9 cellular contexts compared by ENCODE assay signal in the genomic region with DNA sequence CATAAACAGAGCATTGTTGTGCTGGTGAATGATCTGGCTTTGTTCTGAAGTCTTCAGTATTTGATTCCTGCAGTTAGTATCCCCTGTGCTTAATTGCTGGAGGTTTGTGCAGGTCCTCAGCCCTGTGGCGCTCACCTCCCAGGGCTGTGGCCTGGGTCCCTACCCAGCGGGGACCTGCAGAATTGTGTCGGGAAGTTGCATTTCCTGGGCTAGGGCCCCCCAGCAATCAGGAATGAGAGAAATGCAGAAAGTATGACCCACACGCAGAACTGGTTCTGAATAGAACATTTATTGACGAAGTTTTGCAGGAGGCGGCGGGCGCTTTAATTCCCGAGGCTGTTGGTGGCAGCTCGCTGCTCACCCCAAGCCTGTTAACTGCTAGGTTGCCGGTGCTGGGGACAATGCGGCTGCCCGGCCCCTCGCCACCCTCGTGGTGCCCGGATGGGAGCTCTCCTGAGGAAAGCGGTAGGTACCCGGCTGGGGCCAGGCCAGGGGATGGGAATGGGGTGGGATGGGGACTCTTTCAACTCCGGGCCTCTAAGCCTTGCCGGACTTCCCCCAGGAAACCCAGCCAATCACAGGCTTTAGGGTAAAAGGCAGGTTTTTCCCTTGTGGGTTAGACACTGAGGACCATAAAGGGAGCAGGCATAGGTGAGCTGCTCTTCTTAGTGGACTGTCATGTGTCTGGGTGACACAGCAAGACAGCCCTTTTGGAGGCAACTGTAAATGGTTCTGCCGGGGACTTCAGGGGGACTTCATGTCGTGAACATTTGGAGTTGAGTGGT. TPM values are rescaled to one million over a fixed set of nuclear protein-coding genes. Genes with fewer than 3 reads are reported as not detected.
DNase-seq lines count a peak whose midpoint lies in the region; ATAC-seq and TF ChIP-seq lines count a peak whose summit lies in the region.
"Had no signal": no experiment of that assay in that cellular context is flagged by ENCODE, and none has a peak within 500 bp of the region (broad histone marks: within the 10 kb centered on the region; RNA-seq: fewer than 3 reads in every experiment).

No MANE protein-coding gene starts in this region.

- peak overlapping the region; percentile 91 to 95 (median 94) for H3K27ac Mint-ChIP-seq in H9

- no peak overlapping the region for H4K8ac ChIP-seq in H9 (replicated peaks; ENCODE audit: insufficient read length, low read depth, low read length)

- peaks cover 26 to 28% of the 10 kb centered on the region in 2 experiments for H3K9me3 Mint-ChIP-seq in H9

- ATAC-seq in sciatic nerve (peak; percentile 57), esophagus mucosa (no peak), HG03139 (IDR thresholded peaks at IDR 0.05; ENCODE audit: unreplicated experiment) (no peak)

- peaks cover 36% of the 10 kb centered on the region; the same call in 1 of the 2 replicates for H3K79me2 ChIP-seq in H9 (ENCODE audit: insufficient read depth, low read length)

- no peak overlapping the region for H2BK120ac ChIP-seq in H9 (ENCODE audit: low read depth, low read length, poor library complexity, severe bottlenecking)

- H3K4me1 Mint-ChIP-seq in H9, result peaks cover 58 to 62% of the 10 kb centered on the region in 2 experiments

- peaks cover 35 to 44% (median 37%) of the 10 kb centered on the region in 3 experiments for H3K36me3 Mint-ChIP-seq in H9 (ENCODE audit: insufficient read depth in 1 of 3, low read depth in 3 of 3)

- H2AFZ ChIP-seq in H9 (ENCODE audit: low read length), result no peak overlapping the region

- intact Hi-C loops in sciatic nerve (cut with DNase I), result no loop called here

- H4K20me1 ChIP-seq in H9 (ENCODE audit: control insufficient read depth, insufficient read depth, insufficient read length), result no peaks in the 10 kb centered on the region

- peaks cover 23% of the 10 kb centered on the region; the same call in 1 of the 2 replicates for H3K4me1 ChIP-seq in H9 (ENCODE audit: insufficient read depth, low read length)

- H4K91ac ChIP-seq in H9 (ENCODE audit: insufficient read length, low read depth, low read length), result no peak overlapping the region

- peak; percentile 76 for DNase-seq in H9
- peak in 46 of 61 donors; percentile 18 to 83 (median 54) for DNase-seq in caudate nucleus (lab: John Stamatoyannopoulos, UW)
- peak; percentile 80 for DNase-seq in islet precursor cell
- no peak for DNase-seq in sciatic nerve (ENCODE audit: low spot score)
- no peak for DNase-seq in T-helper 1 cell
- DNase-seq in SW 1271 (lab: John Stamatoyannopoulos, UW), result no peak
- DNase-seq: NCI-H2081 had no signal

- H3K79me1 ChIP-seq in H9 (ENCODE audit: insufficient read depth, low read depth, low read length, poor library complexity, severe bottlenecking), result no peaks in the 10 kb centered on the region

- no peak for TF ChIP-seq CTCF in H9 (conservative IDR thresholded peaks at IDR 0.05)

- H3K4ac ChIP-seq in H9 (ENCODE audit: low read depth, low read length), result no peak overlapping the region

- peaks cover 10% of the 10 kb centered on the region for H3K23me2 ChIP-seq in H9 (ENCODE audit: insufficient read length, low read depth, low read length, poor library complexity, severe bottlenecking)

- no peak overlapping the region for H2BK5ac ChIP-seq in H9 (ENCODE audit: insufficient read length, low read length)

- H2BK20ac ChIP-seq in H9 (ENCODE audit: low read depth, low read length, poor library complexity, severe bottlenecking), result no peak overlapping the region

- H3K9ac ChIP-seq in H9 (ENCODE audit: extremely low read depth, insufficient read length, low read length), result no peak overlapping the region

- no peak overlapping the region for H3K18ac ChIP-seq in H9 (ENCODE audit: insufficient read length, low read depth, low read length)

- no peak overlapping the region for H2AK5ac ChIP-seq in H9 (ENCODE audit: insufficient read length, low read length)

- no peak overlapping the region for H3T11ph ChIP-seq in H9 (ENCODE audit: low read length)

- H3K56ac ChIP-seq in H9 (ENCODE audit: insufficient read length, low read depth, low read length), result no peak overlapping the region

- H3K27me3 ChIP-seq in H9 (ENCODE audit: insufficient read depth, low read length), result no peaks in the 10 kb centered on the region

- no peak overlapping the region for H4K5ac ChIP-seq in H9 (ENCODE audit: insufficient read length, low read depth, low read length)

- H3K27me3 Mint-ChIP-seq in H9 (ENCODE audit: low read depth), result peaks cover 15% of the 10 kb centered on the region

- H3K23ac ChIP-seq in H9 (ENCODE audit: insufficient read length, low read depth, low read length), result no peak overlapping the region

- H2BK15ac ChIP-seq in H9 (ENCODE audit: low read depth, low read length), result no peak overlapping the region

- H3K4me2 ChIP-seq in H9 (ENCODE audit: insufficient read depth, insufficient read length, low read length), result peak overlapping the region; percentile 45

- H3K14ac ChIP-seq in H9 (ENCODE audit: insufficient read depth, low read length), result no peak overlapping the region

- H3K4me3 Mint-ChIP-seq in H9, result peak overlapping the region; percentile 60 to 77

- WGBS in H9 (ENCODE audit: extremely low coverage, insufficient read length, low lambda C conversion rate), result no CpG with 5 or more reads among the region's 22 CpGs

- H3K27ac ChIP-seq in H9 (ENCODE audit: insufficient read length, low read depth, low read length), result no peak overlapping the region
- H3K27ac ChIP-seq in caudate nucleus (ENCODE audit: low read depth, low read length), result peak overlapping the region; percentile 89

- H3K9me3 ChIP-seq in H9 (ENCODE audit: control insufficient read depth, low read depth, low read length), result no peaks in the 10 kb centered on the region

- no peak overlapping the region for H2BK12ac ChIP-seq in H9 (ENCODE audit: insufficient read length, low read depth, low read length)

RNA-seq across cellular contexts. Expression of a gene that starts 11.6 kb away (rescaled TPM):
- 48.5 and 49.5 TPM in 2 replicates for total RNA-seq in H9 (2021)
- 101 TPM for total RNA-seq in sciatic nerve
- total RNA-seq in esophagus mucosa, result 62.9 TPM

Comparison
In these comparisons a context has a peak if more than half of its experiments do, and no peak if none do; other contexts are left out.
1. DNase-seq: peak in H9 (single experiment), caudate nucleus (46 of 61) and islet precursor cell (single experiment); none in sciatic nerve (single experiment), T-helper 1 cell (0 of 5) and SW 1271 (0 of 2).